In the genomic region with DNA sequence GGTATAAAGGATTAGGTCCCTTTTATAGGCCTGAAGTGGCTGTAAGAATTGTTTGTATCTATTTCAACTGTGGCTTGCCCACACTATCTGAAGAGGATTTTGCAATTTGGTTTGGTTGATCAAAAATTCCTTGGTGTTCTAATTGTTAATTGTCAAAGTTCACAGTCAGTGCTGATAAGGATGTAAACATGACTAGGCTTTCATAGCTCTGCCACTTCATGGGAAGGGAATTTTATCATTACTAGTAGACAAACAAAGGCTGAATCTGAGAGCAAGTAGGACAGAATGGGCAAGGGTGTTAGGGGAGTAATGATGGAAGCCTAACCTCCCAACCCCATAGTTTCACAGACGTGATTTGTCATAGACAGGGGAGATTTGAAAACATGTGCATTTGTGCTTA, we compare ENCODE assay signal across 30 cellular contexts.
"Had no signal": no experiment of that assay in that cellular context is flagged by ENCODE, and none has a peak within 500 bp of the region (broad histone marks: within the 10 kb centered on the region; RNA-seq: fewer than 3 reads in every experiment).

No MANE protein-coding gene starts in this region.

- H3K27me3 Mint-ChIP-seq: naive thymus-derived CD4-positive, alpha-beta T cell; progenitor cell of endocrine pancreas; stimulated activated naive B cell treated with anti-CD40 and anti-IgM and Interleukin-4, amounts not matched to agents 10 μg/mL and 1 μg/mL and 100 μg/mL, for 72 hours had no signal

- H3K36me3 ChIP-seq: heart right ventricle, left lung, neutrophil, right atrium auricular region, stomach, thyroid gland, transverse colon, upper lobe of left lung, vagina had no signal

- DNase-seq: heart right ventricle; hippocampal formation; kidney glomerular epithelial cell; left cardiac atrium; left lung; midbrain; mucosa of descending colon; naive thymus-derived CD4-positive, alpha-beta T cell; occipital lobe; stimulated activated CD4-positive, alpha-beta T cell treated with anti-CD3 and anti-CD28 coated beads, Interleukin-12 subunit alpha, Interleukin-12 subunit beta, amount 100 ng/mL, for 4 hours; stimulated activated CD4-positive, alpha-beta T cell treated with anti-CD3 and anti-CD28 coated beads, Interleukin-15, amount 100 ng/mL, for 24 hours; stimulated activated CD4-positive, alpha-beta T cell treated with anti-CD3 and anti-CD28 coated beads, Interleukin-2, amount 100 ng/mL, for 24 hours; stimulated activated CD4-positive, alpha-beta T cell treated with anti-CD3 and anti-CD28 coated beads, Interleukin-4, amount 100 ng/mL, for 1 hour; stimulated activated naive B cell treated with anti-CD40 and anti-IgM and Interleukin-4, amounts not matched to agents 10 μg/mL and 1 μg/mL and 100 μg/mL, for 72 hours; stimulated activated naive CD8-positive, alpha-beta T cell treated with anti-CD3 and anti-CD28 coated beads, Interleukin-15, Interleukin-2, amounts not matched to agents 100 U/mL and 50 U/mL, for 24 hours; stomach; testis; thyroid gland; transverse colon; upper lobe of left lung had no signal

- H3K27ac ChIP-seq: heart right ventricle, left lung, neutrophil, right atrium auricular region, skin epidermis, stomach, testis, thyroid gland, transverse colon, upper lobe of left lung, vagina had no signal

- H3K4me3 Mint-ChIP-seq: naive thymus-derived CD4-positive, alpha-beta T cell; nephron; neural crest cell; stimulated activated naive B cell treated with anti-CD40 and anti-IgM and Interleukin-4, amounts not matched to agents 10 μg/mL and 1 μg/mL and 100 μg/mL, for 72 hours had no signal

- H3K36me3 Mint-ChIP-seq: naive thymus-derived CD4-positive, alpha-beta T cell; stimulated activated naive B cell treated with anti-CD40 and anti-IgM and Interleukin-4, amounts not matched to agents 10 μg/mL and 1 μg/mL and 100 μg/mL, for 72 hours had no signal

- FAIRE-seq: keratinocyte had no signal

- H3K4me1 Mint-ChIP-seq: naive thymus-derived CD4-positive, alpha-beta T cell; nephron; neural crest cell; stimulated activated naive B cell treated with anti-CD40 and anti-IgM and Interleukin-4, amounts not matched to agents 10 μg/mL and 1 μg/mL and 100 μg/mL, for 72 hours had no signal

- H3K27ac Mint-ChIP-seq: naive thymus-derived CD4-positive, alpha-beta T cell; nephron; progenitor cell of endocrine pancreas; stimulated activated naive B cell treated with anti-CD40 and anti-IgM and Interleukin-4, amounts not matched to agents 10 μg/mL and 1 μg/mL and 100 μg/mL, for 72 hours had no signal

- H3K4me1 ChIP-seq: heart right ventricle, left lung, right atrium auricular region, testis, transverse colon, upper lobe of left lung, vagina had no signal

- ATAC-seq: heart right ventricle; left cardiac atrium; left lung; mucosa of descending colon; naive thymus-derived CD4-positive, alpha-beta T cell; sciatic nerve; stimulated activated naive B cell treated with anti-CD40 and anti-IgM and Interleukin-4, amounts not matched to agents 10 μg/mL and 1 μg/mL and 100 μg/mL, for 72 hours; stimulated activated naive CD8-positive, alpha-beta T cell treated with anti-CD3 and anti-CD28 coated beads, Interleukin-15, Interleukin-2, amounts not matched to agents 100 U/mL and 50 U/mL, for 24 hours had no signal

- H3K4me3 ChIP-seq: heart right ventricle, left lung, lung, mucosa of descending colon, right atrium auricular region, skin epidermis, stomach, testis, thyroid gland, transverse colon, upper lobe of left lung, vagina had no signal

- H3K27me3 ChIP-seq: heart right ventricle, left lung, neutrophil, right atrium auricular region, stomach, testis, thyroid gland, transverse colon, upper lobe of left lung, vagina had no signal

- H3K9me3 ChIP-seq: heart right ventricle, left lung, mucosa of descending colon, neutrophil, right atrium auricular region, testis, thyroid gland, transverse colon, upper lobe of left lung, vagina had no signal
